In the genomic region with DNA sequence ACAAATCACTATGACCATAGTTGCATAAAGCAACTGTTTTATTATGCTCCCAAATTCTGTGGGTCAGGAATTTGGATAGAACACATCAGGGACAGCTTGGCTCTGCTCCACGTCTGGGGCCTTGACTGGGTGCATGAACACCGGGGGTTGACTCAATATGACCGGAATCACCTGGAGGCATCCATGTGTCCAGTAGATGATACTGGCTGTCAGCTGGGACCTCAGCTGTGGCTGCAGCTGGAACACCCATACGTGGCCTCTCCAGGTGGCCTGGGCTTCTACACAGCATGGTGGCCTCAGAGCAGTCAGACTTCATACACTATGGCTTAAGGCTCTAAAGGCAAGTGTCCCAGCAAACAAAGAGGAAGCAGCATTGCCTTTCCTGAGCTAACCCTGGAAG, we compare ENCODE assay signal across 27 cellular contexts.
"Had no signal": no experiment of that assay in that cellular context is flagged by ENCODE, and none has a peak within 500 bp of the region (broad histone marks: within the 10 kb centered on the region; RNA-seq: fewer than 3 reads in every experiment).

No MANE protein-coding gene starts in this region.

- H3K27ac ChIP-seq: thoracic aorta, uterus had no signal

- FAIRE-seq: bronchial epithelial cell, frontal cortex had no signal

- H3K27me3 ChIP-seq: neutrophil, uterus had no signal

- H3K36me3 ChIP-seq: left lung, neutrophil, thoracic aorta, uterus had no signal

- H3K36me3 Mint-ChIP-seq: activated CD8-positive, alpha-beta memory T cell treated with anti-CD3 and anti-CD28 coated beads, Interleukin-2, amount 10 ng/mL, durations not matched to agents 7 days and 5 days; activated naive CD8-positive, alpha-beta T cell; natural killer cell treated with Interleukin-12 subunit alpha and Interleukin-12 subunit beta and Interleukin-15 and Interleukin-18, amount 100 ng/mL, for 72 hours had no signal

- H3K9me3 Mint-ChIP-seq: central memory CD8-positive, alpha-beta T cell; natural killer cell treated with Interleukin-12 subunit alpha and Interleukin-12 subunit beta and Interleukin-15 and Interleukin-18, amount 100 ng/mL, for 72 hours had no signal

- DNase-seq: activated CD4-positive, alpha-beta T cell treated with anti-CD3 and anti-CD28 coated beads for 36 hours; activated CD4-positive, CD25-positive, alpha-beta regulatory T cell; activated CD8-positive, alpha-beta memory T cell treated with anti-CD3 and anti-CD28 coated beads, Interleukin-2, amount 10 ng/mL, durations not matched to agents 7 days and 5 days; activated CD8-positive, alpha-beta T cell treated with anti-CD3 and anti-CD28 coated beads, Interleukin-2, amount 10 ng/mL, durations not matched to agents 7 days and 5 days; activated naive CD4-positive, alpha-beta T cell; activated T-cell treated with anti-CD3 and anti-CD28 coated beads, Interleukin-2, amount 50 U/mL, for 48 hours; anterior cingulate cortex; dermis blood vessel endothelial cell; effector CD4-positive, alpha-beta T cell; kidney glomerular epithelial cell; left lung; mesendoderm; mucosa of descending colon; stimulated activated CD4-positive, alpha-beta T cell treated with anti-CD3 and anti-CD28 coated beads, Interleukin-12 subunit alpha, Interleukin-12 subunit beta, amount 100 ng/mL, for 4 hours; stimulated activated CD4-positive, alpha-beta T cell treated with anti-CD3 and anti-CD28 coated beads, Interleukin-4, amount 100 ng/mL, for 1 hour; trophoblast cell; uterus had no signal

- ATAC-seq: activated CD8-positive, alpha-beta memory T cell treated with anti-CD3 and anti-CD28 coated beads, Interleukin-2, amount 10 ng/mL, durations not matched to agents 7 days and 5 days; activated CD8-positive, alpha-beta T cell treated with anti-CD3 and anti-CD28 coated beads, Interleukin-2, amount 10 ng/mL, durations not matched to agents 7 days and 5 days; mucosa of descending colon; natural killer cell treated with Interleukin-12 subunit alpha and Interleukin-12 subunit beta and Interleukin-15 and Interleukin-18, amount 100 ng/mL, for 72 hours; sciatic nerve had no signal

- H3K4me3 ChIP-seq: left lung, lung, mucosa of descending colon, thoracic aorta, uterus had no signal

- H3K4me1 ChIP-seq: left lung, uterus had no signal

- H3K9me3 ChIP-seq: left lung, mucosa of descending colon, neutrophil, thoracic aorta, uterus had no signal

- H3K27ac Mint-ChIP-seq: activated CD8-positive, alpha-beta memory T cell treated with anti-CD3 and anti-CD28 coated beads, Interleukin-2, amount 10 ng/mL, durations not matched to agents 7 days and 5 days; activated CD8-positive, alpha-beta T cell treated with anti-CD3 and anti-CD28 coated beads, Interleukin-2, amount 10 ng/mL, durations not matched to agents 7 days and 5 days had no signal

- H3K27me3 Mint-ChIP-seq: activated CD4-positive, alpha-beta T cell treated with anti-CD3 and anti-CD28 coated beads for 36 hours; activated naive CD8-positive, alpha-beta T cell; central memory CD8-positive, alpha-beta T cell; natural killer cell treated with Interleukin-12 subunit alpha and Interleukin-12 subunit beta and Interleukin-15 and Interleukin-18, amount 100 ng/mL, for 72 hours; stimulated activated naive CD8-positive, alpha-beta T cell treated with anti-CD3 and anti-CD28 coated beads, Interleukin-15, Interleukin-2, amounts not matched to agents 100 ng/mL and 50 ng/mL, for 24 hours had no signal
